9 cellular contexts compared by ENCODE assay signal in genomic region chr5:16626696-16627264, GRCh38. TPM values are rescaled to one million over a fixed set of nuclear protein-coding genes. Genes with fewer than 3 reads are reported as not detected.
A peak's percentile ranks its signal among the peaks of the same experiment; 100 is the strongest.
DNase-seq lines count a peak whose midpoint lies in the region; ATAC-seq and TF ChIP-seq lines count a peak whose summit lies in the region.
"Had no signal": no experiment of that assay in that cellular context is flagged by ENCODE, and none has a peak within 500 bp of the region (broad histone marks: within the 10 kb centered on the region; RNA-seq: fewer than 3 reads in every experiment).

No MANE protein-coding gene starts in this region.

- POLR2A ChIA-PET in MCF 10A (lab: Yijun Ruan, JAX), result interaction anchor here (1.3 kb wide), 1 partner anchor 30 kb away, joined by 3 read pairs; no protein-coding TSS in a partner anchor
- POLR2A ChIA-PET in activated CD4-positive, alpha-beta memory T cell treated with anti-CD3 and anti-CD28 coated beads, Interleukin-2, amount 10 ng/mL, durations not matched to agents 7 days and 5 days (lab: Charles Lee), result interaction anchor here (1.0 to 3.5 kb wide), 3 partner anchors 9 to 18 kb away, joined by 3 to 50 read pairs (median 3); partner anchors contain the start of gene RETREG1

- BruUV-seq in MCF 10A (replicated peaks; lab: Mats Ljungman, UMichigan), result no TSS peak
- no TSS peak for BruUV-seq in mammary epithelial cell (replicated peaks; lab: Mats Ljungman, UMichigan)

- 39% methylated on average over 5 of the region's 5 CpGs for WGBS in mammary epithelial cell (ENCODE audit: low coverage, missing lambda C conversion rate)

- DNase-seq in MCF 10A (ENCODE audit: unreplicated experiment) (peak; percentile 17), mammary epithelial cell (no peak), omental fat pad (ENCODE audit: low spot score) (no peak), dermis blood vessel endothelial cell (no peak)
- DNase-seq in activated CD4-positive, alpha-beta memory T cell treated with anti-CD3 and anti-CD28 coated beads, Interleukin-2, amount 10 ng/mL, durations not matched to agents 7 days and 5 days, result peak; percentile 25
- DNase-seq in stimulated activated naive CD8-positive, alpha-beta T cell treated with anti-CD3 and anti-CD28 coated beads, Interleukin-15, amount 100 ng/mL, for 72 hours, result peak; percentile 42 to 54
- DNase-seq: NCI-H82 had no signal

- H3K36me3 Mint-ChIP-seq in MCF 10A (ENCODE audit: insufficient read depth, unreplicated experiment), result no peaks in the 10 kb centered on the region
- H3K36me3 Mint-ChIP-seq in activated CD4-positive, alpha-beta memory T cell treated with anti-CD3 and anti-CD28 coated beads, Interleukin-2, amount 10 ng/mL, durations not matched to agents 7 days and 5 days (ENCODE audit: low read depth), result peaks cover 4% of the 10 kb centered on the region

- H3K27me3 Mint-ChIP-seq in MCF 10A (ENCODE audit: insufficient read depth, unreplicated experiment), result peaks cover 34% of the 10 kb centered on the region
- H3K27me3 Mint-ChIP-seq in activated CD4-positive, alpha-beta memory T cell treated with anti-CD3 and anti-CD28 coated beads, Interleukin-2, amount 10 ng/mL, durations not matched to agents 7 days and 5 days, result no peaks in the 10 kb centered on the region
- no peaks in the 10 kb centered on the region for H3K27me3 Mint-ChIP-seq in stimulated activated naive CD8-positive, alpha-beta T cell treated with anti-CD3 and anti-CD28 coated beads, Interleukin-15, amount 100 ng/mL, for 72 hours

- TF ChIP-seq CTCF in MCF 10A (IDR thresholded peaks at IDR 0.05; ENCODE audit: unreplicated experiment) (no peak), mammary epithelial cell (conservative IDR thresholded peaks at IDR 0.05 in 1 of 2, IDR thresholded peaks at IDR 0.05 in 1 of 2; ENCODE audit: extremely low read depth in 1 of 2, insufficient read depth in 1 of 2, low read depth in 1 of 2, low read length in 2 of 2) (no peak), omental fat pad (IDR thresholded peaks at IDR 0.05) (no peak)

- H3K4me1 ChIP-seq in mammary epithelial cell (ENCODE audit: insufficient read depth, low read length), result no peaks in the 10 kb centered on the region

- H3K79me2 ChIP-seq in mammary epithelial cell (ENCODE audit: insufficient read depth, low read length), result no peaks in the 10 kb centered on the region

- H3K9me3 ChIP-seq in mammary epithelial cell (replicated peaks; ENCODE audit: insufficient read depth, low read length), result no peaks in the 10 kb centered on the region

- no peaks in the 10 kb centered on the region for H3K36me3 ChIP-seq in mammary epithelial cell (ENCODE audit: insufficient read depth, low read length)

- no peak overlapping the region for H3K9ac ChIP-seq in mammary epithelial cell (ENCODE audit: insufficient read depth, low read length)

- H3K4me3 Mint-ChIP-seq in MCF 10A (ENCODE audit: unreplicated experiment), result no peak overlapping the region
- H3K4me3 Mint-ChIP-seq in activated CD4-positive, alpha-beta memory T cell treated with anti-CD3 and anti-CD28 coated beads, Interleukin-2, amount 10 ng/mL, durations not matched to agents 7 days and 5 days, result no peak overlapping the region
- H3K4me3 Mint-ChIP-seq in stimulated activated naive CD8-positive, alpha-beta T cell treated with anti-CD3 and anti-CD28 coated beads, Interleukin-15, amount 100 ng/mL, for 72 hours, result peak overlapping the region; percentile 30 to 34

- dilution Hi-C loops in mammary epithelial cell (cut with HindIII; ENCODE audit: low sequenced_read_pairs), result loop anchor here (5.0 kb wide), 1 partner anchor 54 kb away; no protein-coding TSS in a partner anchor

- CTCF ChIA-PET in MCF 10A (lab: Yijun Ruan, JAX) (interaction anchor here (0.6 to 1.4 kb wide), 4 partner anchors 40 to 1669 kb away, joined by 3 to 4 read pairs (median 3); no protein-coding TSS in a partner anchor), mammary epithelial cell (lab: Charles Lee; ENCODE audit: low non-redundant PET) (no interaction called here)
- CTCF ChIA-PET in activated CD4-positive, alpha-beta memory T cell treated with anti-CD3 and anti-CD28 coated beads, Interleukin-2, amount 10 ng/mL, durations not matched to agents 7 days and 5 days (lab: Charles Lee), result interaction anchor here (1.6 kb wide), 1 partner anchor 137 kb away, joined by 3 read pairs; no protein-coding TSS in a partner anchor

- H3K4me2 ChIP-seq in mammary epithelial cell (ENCODE audit: insufficient read depth, low read depth, low read length), result no peak overlapping the region

- no peaks in the 10 kb centered on the region for H3K9me3 Mint-ChIP-seq in MCF 10A (ENCODE audit: unreplicated experiment)
- no peaks in the 10 kb centered on the region for H3K9me3 Mint-ChIP-seq in activated CD4-positive, alpha-beta memory T cell treated with anti-CD3 and anti-CD28 coated beads, Interleukin-2, amount 10 ng/mL, durations not matched to agents 7 days and 5 days
- H3K9me3 Mint-ChIP-seq in stimulated activated naive CD8-positive, alpha-beta T cell treated with anti-CD3 and anti-CD28 coated beads, Interleukin-15, amount 100 ng/mL, for 72 hours, result peaks cover 0 to 7% of the 10 kb centered on the region in 2 donors

- H3K27me3 ChIP-seq in mammary epithelial cell (ENCODE audit: insufficient read depth, low read length), result peaks cover 4% of the 10 kb centered on the region

- no peak overlapping the region for H3K27ac ChIP-seq in mammary epithelial cell (ENCODE audit: insufficient read depth, low read depth, low read length)

- ATAC-seq in HG03159 (IDR thresholded peaks at IDR 0.05; ENCODE audit: unreplicated experiment), result peak; percentile 55
- ATAC-seq in stimulated activated naive CD8-positive, alpha-beta T cell treated with anti-CD3 and anti-CD28 coated beads, Interleukin-15, amount 100 ng/mL, for 72 hours, result peak; percentile 91
- no peak for ATAC-seq in omental fat pad (ENCODE audit: low FRiP score)
- no peak for ATAC-seq in GM21447 (IDR thresholded peaks at IDR 0.05; ENCODE audit: unreplicated experiment)

- no peak overlapping the region for H3K4me3 ChIP-seq in mammary epithelial cell (replicated peaks in 1 of 3; ENCODE audit: insufficient read depth in 1 of 3, low read depth in 2 of 3, low read length in 3 of 3)

- H3K4me1 Mint-ChIP-seq in MCF 10A (ENCODE audit: insufficient read depth, unreplicated experiment), result no peaks in the 10 kb centered on the region
- peaks cover 26% of the 10 kb centered on the region for H3K4me1 Mint-ChIP-seq in activated CD4-positive, alpha-beta memory T cell treated with anti-CD3 and anti-CD28 coated beads, Interleukin-2, amount 10 ng/mL, durations not matched to agents 7 days and 5 days
- H3K4me1 Mint-ChIP-seq in stimulated activated naive CD8-positive, alpha-beta T cell treated with anti-CD3 and anti-CD28 coated beads, Interleukin-15, amount 100 ng/mL, for 72 hours, result peaks cover 63% of the 10 kb centered on the region

- intact Hi-C loops in MCF 10A (cut with micrococcal nuclease), result no loop called here
- intact Hi-C loops in mammary epithelial cell (cut with micrococcal nuclease), result no loop called here

- H4K20me1 ChIP-seq in mammary epithelial cell (ENCODE audit: insufficient read depth, low read length), result no peaks in the 10 kb centered on the region

- no peak overlapping the region for H3K27ac Mint-ChIP-seq in MCF 10A (ENCODE audit: low read depth, unreplicated experiment)
- peak overlapping the region; percentile 51 for H3K27ac Mint-ChIP-seq in activated CD4-positive, alpha-beta memory T cell treated with anti-CD3 and anti-CD28 coated beads, Interleukin-2, amount 10 ng/mL, durations not matched to agents 7 days and 5 days
- peak overlapping the region; percentile 90 to 98 for H3K27ac Mint-ChIP-seq in stimulated activated naive CD8-positive, alpha-beta T cell treated with anti-CD3 and anti-CD28 coated beads, Interleukin-15, amount 100 ng/mL, for 72 hours

- no peak overlapping the region for H2AFZ ChIP-seq in mammary epithelial cell (ENCODE audit: low read depth, low read length)

- in situ Hi-C loops in mammary epithelial cell (cut with MboI; ENCODE audit: low sequenced_read_pairs in 2 of 2), result no loop called here

RNA-seq across cellular contexts. Expression of gene RETREG1, which starts 10.0 kb away (rescaled TPM):
- 4.9 and 5.3 TPM in 2 replicates for total RNA-seq in MCF 10A (2022)
- 10 to 100 TPM; 14.2 to 49.7 TPM for total RNA-seq in mammary epithelial cell
- polyA plus RNA-seq in mammary epithelial cell, result 5.2 TPM
- 1.8 TPM for polyA minus RNA-seq in mammary epithelial cell
- total RNA-seq in activated CD4-positive, alpha-beta memory T cell treated with anti-CD3 and anti-CD28 coated beads, Interleukin-2, amount 10 ng/mL, durations not matched to agents 7 days and 5 days, result 10 to 100 TPM; 15.1 to 17.3 TPM
- total RNA-seq in omental fat pad, result 10 to 100 TPM; 22.5 to 73.3 (median 43.6) TPM
- total RNA-seq in dermis blood vessel endothelial cell, result 0.19 and 0.51 TPM in 2 replicates

Comparison
In these comparisons a context has a peak if more than half of its experiments do, and no peak if none do; other contexts are left out.
1. DNase-seq: peak in MCF 10A (single experiment), activated CD4-positive, alpha-beta memory T cell treated with anti-CD3 and anti-CD28 coated beads, Interleukin-2, amount 10 ng/mL, durations not matched to agents 7 days and 5 days (single experiment) and stimulated activated naive CD8-positive, alpha-beta T cell treated with anti-CD3 and anti-CD28 coated beads, Interleukin-15, amount 100 ng/mL, for 72 hours (2 of 2); none in mammary epithelial cell (single experiment), omental fat pad (single experiment) and dermis blood vessel endothelial cell (single experiment).
2. H3K4me3 Mint-ChIP-seq: peak in stimulated activated naive CD8-positive, alpha-beta T cell treated with anti-CD3 and anti-CD28 coated beads, Interleukin-15, amount 100 ng/mL, for 72 hours (2 of 2); none in MCF 10A (single experiment) and activated CD4-positive, alpha-beta memory T cell treated with anti-CD3 and anti-CD28 coated beads, Interleukin-2, amount 10 ng/mL, durations not matched to agents 7 days and 5 days (single experiment).
3. ATAC-seq: peak in HG03159 (single experiment) and stimulated activated naive CD8-positive, alpha-beta T cell treated with anti-CD3 and anti-CD28 coated beads, Interleukin-15, amount 100 ng/mL, for 72 hours (single experiment); none in omental fat pad (single experiment) and GM21447 (single experiment).